Comparison of ENCODE assay signal across 8 cellular contexts in the genomic region with DNA sequence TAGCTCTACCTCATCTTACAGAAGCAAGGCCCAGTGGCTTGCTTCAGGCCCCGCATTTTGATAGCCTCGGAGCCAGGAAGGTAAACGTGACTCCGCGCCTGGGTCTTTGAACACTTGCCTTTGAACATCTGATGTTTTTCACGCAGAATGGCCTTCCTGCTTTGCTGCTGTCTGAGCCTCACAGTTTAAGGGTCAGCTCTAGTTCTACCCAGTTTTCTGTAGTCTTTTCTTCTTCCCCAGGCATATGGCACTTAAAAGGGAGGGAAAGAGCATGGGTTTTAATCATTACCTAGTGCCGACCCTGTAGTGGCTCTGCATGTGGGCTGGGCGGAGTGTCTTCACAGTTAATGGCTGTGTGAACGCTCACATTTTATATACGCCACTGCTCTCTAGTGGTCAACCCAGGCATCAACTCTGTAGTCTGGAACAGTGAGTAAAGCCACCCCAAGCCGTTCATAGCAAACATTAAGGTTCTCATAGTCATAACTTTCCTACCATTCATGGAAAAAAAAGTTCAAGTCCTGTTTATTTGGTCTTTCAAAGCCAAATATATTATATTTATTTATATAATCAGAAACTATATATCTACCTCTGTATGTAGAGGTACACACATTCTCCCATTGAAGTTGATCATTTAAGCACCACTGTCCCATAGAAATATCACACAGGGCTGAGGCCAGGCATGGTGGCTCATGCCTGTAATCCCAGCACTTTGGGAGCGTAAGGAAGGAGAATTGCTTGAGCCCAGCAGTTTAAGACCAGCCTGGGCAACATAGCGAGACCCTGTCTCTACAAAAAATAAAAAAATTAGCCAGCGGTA.
DNase-seq lines count a peak whose midpoint lies in the region; ATAC-seq and TF ChIP-seq lines count a peak whose summit lies in the region.

No MANE protein-coding gene starts in this region.

- peaks cover 3% of the 10 kb centered on the region for H3K4me1 Mint-ChIP-seq in activated B cell treated with CpG ODN at 0.5 μM for 24 hours

- peak; percentile 85 for DNase-seq in CD1c-positive myeloid dendritic cell (ENCODE audit: extremely low spot score)
- peak; percentile 79 for DNase-seq in GM19240 (ENCODE audit: insufficient read length, low spot score)
- DNase-seq in NCI-H345 treated with DMSO at 0.1 percent for 48 hours (lab: John Stamatoyannopoulos, UW; ENCODE audit: unreplicated experiment), result peak; percentile 61
- DNase-seq in activated B cell treated with CpG ODN at 0.5 μM for 24 hours, result peak; percentile 29
- DNase-seq in cerebellar cortex (ENCODE audit: low spot score), result peak; percentile 91
- peak in 1 of 2 donors; percentile 50 for DNase-seq in left lung
- DNase-seq in stimulated activated CD4-positive, alpha-beta T cell treated with anti-CD3 and anti-CD28 coated beads, Interleukin-4, amount 100 ng/mL, for 48 hours (ENCODE audit: low read depth in 2 of 2), result peak; percentile 52 to 56

- no peaks in the 10 kb centered on the region for H3K27me3 ChIP-seq in left lung

- H3K9me3 ChIP-seq in left lung, result peaks cover 0 to 19% of the 10 kb centered on the region in 2 donors

- peaks cover 4% of the 10 kb centered on the region for H3K36me3 Mint-ChIP-seq in activated B cell treated with CpG ODN at 0.5 μM for 24 hours (ENCODE audit: low read depth)

- H3K27ac Mint-ChIP-seq in activated B cell treated with CpG ODN at 0.5 μM for 24 hours, result no peak overlapping the region

- H3K27ac ChIP-seq in left lung, result no peak overlapping the region

- no peak overlapping the region for H3K4me3 ChIP-seq in left lung

- peak; percentile 99 for ATAC-seq in HG03354 (IDR thresholded peaks at IDR 0.05; ENCODE audit: poor library complexity, severe bottlenecking, unreplicated experiment)
- peak; percentile 100 for ATAC-seq in activated B cell treated with CpG ODN at 0.5 μM for 24 hours (ENCODE audit: low read depth)
- peak; percentile 100 for ATAC-seq in left lung

- H3K4me1 ChIP-seq in left lung, result peaks cover 0 to 8% of the 10 kb centered on the region in 2 donors

- H3K36me3 ChIP-seq in left lung, result no peaks in the 10 kb centered on the region

- TF ChIP-seq CTCF in activated B cell treated with CpG ODN at 0.5 μM for 24 hours (IDR thresholded peaks at IDR 0.05) (peak; percentile 74), left lung (IDR thresholded peaks at IDR 0.05) (peak; percentile 80 to 87)

- intact Hi-C loops in activated B cell treated with CpG ODN at 0.5 μM for 24 hours (cut with micrococcal nuclease) (loop anchor here (1.0 to 5.0 kb wide), 9 partner anchors 13 to 651 kb away; no protein-coding TSS in a partner anchor), left lung (cut with DNase I) (loop anchor here in 1 of 2 donors (5.0 kb wide), 1 partner anchor 284 kb away; no protein-coding TSS in a partner anchor)

- POLR2A ChIA-PET in activated B cell treated with CpG ODN at 0.5 μM for 24 hours (lab: Charles Lee), result interaction anchor here (0.7 to 1.4 kb wide), 2 partner anchors 76 to 126 kb away, joined by 6 to 7 read pairs; no protein-coding TSS in a partner anchor

- H3K27me3 Mint-ChIP-seq in activated B cell treated with CpG ODN at 0.5 μM for 24 hours, result peaks cover 2% of the 10 kb centered on the region

- no peak overlapping the region for H3K4me3 Mint-ChIP-seq in activated B cell treated with CpG ODN at 0.5 μM for 24 hours

- CTCF ChIA-PET in activated B cell treated with CpG ODN at 0.5 μM for 24 hours (lab: Charles Lee), result interaction anchor here (0.8 to 2.8 kb wide), 18 partner anchors 10 to 651 kb away, joined by 3 to 24 read pairs (median 6); a partner anchor contains a TSS

- H3K9me3 Mint-ChIP-seq in activated B cell treated with CpG ODN at 0.5 μM for 24 hours, result peaks cover 16% of the 10 kb centered on the region
